Comparison of ENCODE assay signal across 27 cellular contexts in the genomic region with DNA sequence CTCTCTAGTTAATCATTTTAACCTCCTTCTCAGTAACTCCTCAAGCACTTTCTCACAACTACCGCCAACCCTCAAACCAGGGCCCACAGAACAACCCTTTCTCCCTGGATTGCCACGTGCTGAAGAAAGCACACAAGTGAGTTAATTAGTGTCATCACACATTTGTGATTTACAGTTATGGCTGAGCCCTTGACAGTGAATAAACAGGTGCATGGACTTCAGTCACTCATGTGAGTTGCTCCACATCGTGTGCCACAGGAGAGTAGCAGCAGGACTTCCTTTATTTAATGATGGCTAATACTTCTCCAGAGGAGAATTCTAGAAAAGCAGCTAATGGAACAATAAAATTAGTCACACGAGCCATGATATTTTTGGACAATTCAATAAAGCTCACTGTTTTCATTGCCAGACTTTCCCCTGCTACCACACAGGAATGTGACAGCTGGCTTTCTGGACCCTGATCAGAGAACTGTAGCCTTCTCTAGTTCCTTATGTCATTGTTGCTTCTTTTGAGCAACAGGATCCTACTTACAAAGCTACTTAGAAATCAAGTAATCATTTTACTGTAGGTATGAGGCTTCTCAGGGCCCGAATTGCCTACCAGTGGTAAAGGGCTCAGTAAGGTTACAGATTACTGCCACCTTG.
DNase-seq lines count a peak whose midpoint lies in the region; ATAC-seq lines count a peak whose summit lies in the region.
"Had no signal": no experiment of that assay in that cellular context is flagged by ENCODE, and none has a peak within 500 bp of the region (broad histone marks: within the 10 kb centered on the region; RNA-seq: fewer than 3 reads in every experiment).

No MANE protein-coding gene starts in this region.

- no peaks in the 10 kb centered on the region for H3K27me3 Mint-ChIP-seq in activated CD4-positive, alpha-beta memory T cell treated with anti-CD3 and anti-CD28 coated beads for 36 hours
- H3K27me3 Mint-ChIP-seq: activated CD8-positive, alpha-beta T cell treated with anti-CD3 and anti-CD28 coated beads for 36 hours; CD4-positive, alpha-beta T cell had no signal

- DNase-seq in LHCN-M2 (ENCODE audit: low read depth) (peak; percentile 18), RPMI8226 (peak; percentile 21), left colon (no peak), sciatic nerve (ENCODE audit: low spot score) (no peak), putamen (ENCODE audit: low spot score) (no peak), RKO (ENCODE audit: low spot score) (no peak)
- DNase-seq in activated CD4-positive, alpha-beta memory T cell treated with anti-CD3 and anti-CD28 coated beads for 36 hours = no peak
- DNase-seq: activated CD4-positive, CD25-positive, alpha-beta regulatory T cell treated with anti-CD3 and anti-CD28 coated beads, Interleukin-2, amount 50 U/mL, for 72 hours; activated CD8-positive, alpha-beta T cell treated with anti-CD3 and anti-CD28 coated beads for 36 hours; activated effector memory CD4-positive, alpha-beta T cell treated with anti-CD3 and anti-CD28 coated beads, Interleukin-2, amount 50 U/mL, for 16 hours; activated T-cell treated with anti-CD3 and anti-CD28 coated beads for 4 hours; CD4-positive, alpha-beta T cell; DMS53; GF-D8; GOT3; head of caudate nucleus; KG1; left cardiac atrium; NCI-H1930; NCI-H226; SIG-M5; sigmoid colon; stimulated activated CD8-positive, alpha-beta memory T cell treated with anti-CD3 and anti-CD28 coated beads, Interleukin-4, amount 100 ng/mL, for 48 hours; T-helper 1 cell; transverse colon had no signal

- H3K9me3 Mint-ChIP-seq in activated CD4-positive, alpha-beta memory T cell treated with anti-CD3 and anti-CD28 coated beads for 36 hours = no peaks in the 10 kb centered on the region
- H3K9me3 Mint-ChIP-seq: activated CD8-positive, alpha-beta T cell treated with anti-CD3 and anti-CD28 coated beads for 36 hours; CD4-positive, alpha-beta T cell; natural killer cell treated with Interleukin-12 subunit alpha and Interleukin-12 subunit beta and Interleukin-15 and Interleukin-18, amount 100 ng/mL, for 72 hours had no signal

- POLR2A ChIA-PET in activated CD4-positive, alpha-beta memory T cell treated with anti-CD3 and anti-CD28 coated beads for 36 hours (lab: Charles Lee) = no interaction called here

- H3K36me3 Mint-ChIP-seq in activated CD4-positive, alpha-beta memory T cell treated with anti-CD3 and anti-CD28 coated beads for 36 hours = no peaks in the 10 kb centered on the region
- H3K36me3 Mint-ChIP-seq: natural killer cell treated with Interleukin-12 subunit alpha and Interleukin-12 subunit beta and Interleukin-15 and Interleukin-18, amount 100 ng/mL, for 72 hours had no signal

- H3K4me1 Mint-ChIP-seq in activated CD4-positive, alpha-beta memory T cell treated with anti-CD3 and anti-CD28 coated beads for 36 hours (ENCODE audit: low read depth) = no peaks in the 10 kb centered on the region

- no peak overlapping the region for H3K4me3 Mint-ChIP-seq in activated CD4-positive, alpha-beta memory T cell treated with anti-CD3 and anti-CD28 coated beads for 36 hours
- H3K4me3 Mint-ChIP-seq: activated CD8-positive, alpha-beta T cell treated with anti-CD3 and anti-CD28 coated beads for 36 hours; CD4-positive, alpha-beta T cell; natural killer cell treated with Interleukin-12 subunit alpha and Interleukin-12 subunit beta and Interleukin-15 and Interleukin-18, amount 100 ng/mL, for 72 hours had no signal

- CTCF ChIA-PET in activated CD4-positive, alpha-beta memory T cell treated with anti-CD3 and anti-CD28 coated beads for 36 hours (lab: Charles Lee) = no interaction called here

- intact Hi-C loops in left colon (cut with DNase I, micrococcal nuclease) (no loop called here), sciatic nerve (cut with DNase I) (no loop called here)
- intact Hi-C loops in activated CD4-positive, alpha-beta memory T cell treated with anti-CD3 and anti-CD28 coated beads for 36 hours (cut with micrococcal nuclease) = no loop called here

- ATAC-seq in left colon (peak; percentile 64), sciatic nerve (peak; percentile 46)
- ATAC-seq: activated CD8-positive, alpha-beta T cell treated with anti-CD3 and anti-CD28 coated beads for 36 hours; body of pancreas; left cardiac atrium; natural killer cell treated with Interleukin-12 subunit alpha and Interleukin-12 subunit beta and Interleukin-15 and Interleukin-18, amount 100 ng/mL, for 72 hours had no signal

- H3K27ac Mint-ChIP-seq in activated CD4-positive, alpha-beta memory T cell treated with anti-CD3 and anti-CD28 coated beads for 36 hours = no peak overlapping the region
- H3K27ac Mint-ChIP-seq: activated CD8-positive, alpha-beta T cell treated with anti-CD3 and anti-CD28 coated beads for 36 hours; CD4-positive, alpha-beta T cell; natural killer cell treated with Interleukin-12 subunit alpha and Interleukin-12 subunit beta and Interleukin-15 and Interleukin-18, amount 100 ng/mL, for 72 hours had no signal

Comparison
In these comparisons a context has a peak if more than half of its experiments do, and no peak if none do; other contexts are left out.
1. DNase-seq: peak in LHCN-M2 (single experiment) and RPMI8226 (single experiment); none in left colon (0 of 2), sciatic nerve (single experiment), putamen (single experiment), RKO (single experiment) and activated CD4-positive, alpha-beta memory T cell treated with anti-CD3 and anti-CD28 coated beads for 36 hours (single experiment).